In genomic region chr17:72931635-72932034, GRCh38 we compare ENCODE assay signal across 15 cellular contexts.
DNase-seq lines count a peak whose midpoint lies in the region; ATAC-seq and TF ChIP-seq lines count a peak whose summit lies in the region.
"Had no signal": no experiment of that assay in that cellular context is flagged by ENCODE, and none has a peak within 500 bp of the region (broad histone marks: within the 10 kb centered on the region; RNA-seq: fewer than 3 reads in every experiment).

No MANE protein-coding gene starts in this region.

- H3K4me3 ChIP-seq in NB4 (ENCODE audit: low read depth, low read length) (no peak overlapping the region), neutrophil (ENCODE audit: low read depth in 1 of 2, low read length in 1 of 2) (no peak overlapping the region), thyroid gland (replicated peaks in 1 of 3) (no peak overlapping the region)
- H3K4me3 ChIP-seq: suprapubic skin had no signal

- H3K27ac ChIP-seq in neutrophil (peak overlapping the region; percentile 10), thyroid gland (no peak overlapping the region)
- H3K27ac ChIP-seq: parathyroid adenoma, suprapubic skin had no signal

- no peaks in the 10 kb centered on the region for H3K27me3 ChIP-seq in neutrophil
- no peaks in the 10 kb centered on the region for H3K27me3 ChIP-seq in thyroid gland
- H3K27me3 ChIP-seq: suprapubic skin had no signal

- intact Hi-C loops in thyroid gland (cut with DNase I), result no loop called here

- H3K4me1 Mint-ChIP-seq in activated T-cell treated with anti-CD3 and anti-CD28 coated beads, Interleukin-2, amount 50 U/mL, for 72 hours (ENCODE audit: low read depth), result peaks cover 20% of the 10 kb centered on the region
- H3K4me1 Mint-ChIP-seq: mesothelial cell of epicardium had no signal

- TF ChIP-seq CTCF in NB4 (IDR thresholded peaks at IDR 0.05; ENCODE audit: low read depth, low read length) (no peak), neutrophil (IDR thresholded peaks at IDR 0.05) (no peak), thyroid gland (IDR thresholded peaks at IDR 0.05) (no peak)

- H3K4me3 Mint-ChIP-seq in activated T-cell treated with anti-CD3 and anti-CD28 coated beads, Interleukin-2, amount 50 U/mL, for 72 hours, result no peak overlapping the region
- H3K4me3 Mint-ChIP-seq: activated naive CD4-positive, alpha-beta T cell treated with anti-CD3 and anti-CD28 coated beads, Interleukin-2, amount 50 U/mL, for 24 hours; mesothelial cell of epicardium had no signal

- TF ChIP-seq POLR2A in NB4 (IDR thresholded peaks at IDR 0.05; ENCODE audit: extremely low read depth, insufficient read length) (no peak), thyroid gland (IDR thresholded peaks at IDR 0.05) (no peak)

- ATAC-seq in activated T-cell treated with anti-CD3 and anti-CD28 coated beads, Interleukin-2, amount 50 U/mL, for 72 hours (replicated peaks in 1 of 2), result peak; percentile 65 to 85
- peak; percentile 81 for ATAC-seq in GM19463 (IDR thresholded peaks at IDR 0.05; ENCODE audit: unreplicated experiment)
- ATAC-seq: HCT116 had no signal

- H3K27ac Mint-ChIP-seq in activated T-cell treated with anti-CD3 and anti-CD28 coated beads, Interleukin-2, amount 50 U/mL, for 72 hours, result no peak overlapping the region
- H3K27ac Mint-ChIP-seq: activated naive CD4-positive, alpha-beta T cell treated with anti-CD3 and anti-CD28 coated beads, Interleukin-2, amount 50 U/mL, for 24 hours; mesothelial cell of epicardium had no signal

- WGBS in thyroid gland, 2 donors, result 85 to 87% methylated on average over 5 of the region's 5 CpGs

- H3K36me3 ChIP-seq in neutrophil, result no peaks in the 10 kb centered on the region
- no peaks in the 10 kb centered on the region for H3K36me3 ChIP-seq in thyroid gland
- H3K36me3 ChIP-seq: suprapubic skin had no signal

- H3K9me3 ChIP-seq in neutrophil, result no peaks in the 10 kb centered on the region
- H3K9me3 ChIP-seq in thyroid gland, result no peaks in the 10 kb centered on the region
- H3K9me3 ChIP-seq: suprapubic skin had no signal

- no peaks in the 10 kb centered on the region for H3K9me3 Mint-ChIP-seq in activated T-cell treated with anti-CD3 and anti-CD28 coated beads, Interleukin-2, amount 50 U/mL, for 72 hours
- H3K9me3 Mint-ChIP-seq: activated naive CD4-positive, alpha-beta T cell treated with anti-CD3 and anti-CD28 coated beads, Interleukin-2, amount 50 U/mL, for 24 hours; mesothelial cell of epicardium had no signal

- H3K4me1 ChIP-seq in neutrophil (ENCODE audit: control insufficient read depth in 1 of 2, insufficient read depth in 1 of 2, low read depth in 1 of 2, low read length in 1 of 2) (peaks cover 10 to 13% of the 10 kb centered on the region in 2 experiments), thyroid gland (no peaks in the 10 kb centered on the region)
- H3K4me1 ChIP-seq: parathyroid adenoma, suprapubic skin had no signal

- H3K27me3 Mint-ChIP-seq in activated T-cell treated with anti-CD3 and anti-CD28 coated beads, Interleukin-2, amount 50 U/mL, for 72 hours (ENCODE audit: low read depth), result no peaks in the 10 kb centered on the region
- H3K27me3 Mint-ChIP-seq: activated naive CD4-positive, alpha-beta T cell treated with anti-CD3 and anti-CD28 coated beads, Interleukin-2, amount 50 U/mL, for 24 hours had no signal

- no peaks in the 10 kb centered on the region for H3K36me3 Mint-ChIP-seq in activated T-cell treated with anti-CD3 and anti-CD28 coated beads, Interleukin-2, amount 50 U/mL, for 72 hours (ENCODE audit: insufficient read depth in 2 of 2)
- H3K36me3 Mint-ChIP-seq: mesothelial cell of epicardium had no signal

- peak; percentile 4 to 15 for DNase-seq in activated T-cell treated with anti-CD3 and anti-CD28 coated beads, Interleukin-2, amount 50 U/mL, for 72 hours
- DNase-seq in activated T-cell treated with anti-CD3 and anti-CD28 coated beads, Interleukin-2, amount 50 U/mL, for 48 hours, result no peak
- DNase-seq in NB4 (ENCODE audit: low read depth) (peak; percentile 11), MV-4-11 (lab: John Stamatoyannopoulos, UW) (no peak), HuH-7.5 (ENCODE audit: low spot score) (no peak), thyroid gland (no peak)
- DNase-seq: MM.1S, T1000 had no signal

Comparison
In these comparisons a context has a peak if more than half of its experiments do, and no peak if none do; other contexts are left out.
1. DNase-seq: peak in activated T-cell treated with anti-CD3 and anti-CD28 coated beads, Interleukin-2, amount 50 U/mL, for 72 hours (2 of 2) and NB4 (single experiment); none in activated T-cell treated with anti-CD3 and anti-CD28 coated beads, Interleukin-2, amount 50 U/mL, for 48 hours (0 of 2), MV-4-11 (single experiment), HuH-7.5 (single experiment) and thyroid gland (0 of 2).